Comparison of ENCODE assay signal across 11 cellular contexts in the genomic region with DNA sequence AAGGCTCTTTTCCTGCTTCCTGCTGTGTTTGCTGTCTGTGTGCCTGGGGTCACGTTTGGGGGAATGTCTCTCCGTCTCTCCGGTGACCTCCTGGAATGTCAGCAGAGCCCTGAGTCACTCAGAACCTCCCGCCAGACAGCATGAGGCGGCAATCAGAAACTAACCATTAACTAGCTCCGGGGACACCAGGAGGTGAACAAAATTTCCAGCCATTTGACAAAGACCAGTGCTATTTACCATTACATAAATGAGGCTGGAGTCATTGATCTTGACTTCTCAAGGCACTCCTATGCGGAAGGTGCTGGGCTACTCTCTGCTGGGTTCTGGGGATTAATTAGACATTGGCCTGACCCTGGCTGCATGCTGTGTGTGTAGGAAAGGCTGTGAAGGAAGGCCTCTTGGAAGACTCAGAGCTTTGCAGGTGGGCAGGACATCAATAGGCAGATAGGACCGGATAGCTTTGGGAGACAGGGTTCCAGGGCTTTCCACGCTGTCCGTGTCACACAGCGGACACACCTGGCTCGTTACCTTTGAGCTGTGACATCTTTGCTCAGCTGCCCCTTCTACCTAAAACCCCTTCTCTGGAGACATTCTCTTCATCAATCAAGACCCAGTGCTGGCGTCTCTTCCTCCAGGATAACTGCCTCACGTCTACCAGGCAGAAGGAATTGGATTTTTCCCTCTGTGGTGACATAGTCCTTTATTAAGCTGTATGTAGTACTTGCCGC.
A peak's percentile ranks its signal among the peaks of the same experiment; 100 is the strongest.
DNase-seq lines count a peak whose midpoint lies in the region; ATAC-seq and TF ChIP-seq lines count a peak whose summit lies in the region.
"Had no signal": no experiment of that assay in that cellular context is flagged by ENCODE, and none has a peak within 500 bp of the region (broad histone marks: within the 10 kb centered on the region; RNA-seq: fewer than 3 reads in every experiment).

No MANE protein-coding gene starts in this region.

- CTCF ChIA-PET in HEK293T (lab: Yijun Ruan, JAX) = interaction anchor here (0.7 kb wide), 1 partner anchor 296 kb away, joined by 4 read pairs; no protein-coding TSS in a partner anchor

- peaks cover 29% of the 10 kb centered on the region for H3K4me1 Mint-ChIP-seq in osteocyte (ENCODE audit: unreplicated experiment)

- DNase-seq in GM03348 (ENCODE audit: low spot score) (peak; percentile 48), RKO (ENCODE audit: low spot score) (peak; percentile 32), fibroblast of pulmonary artery (ENCODE audit: low read depth) (peak; percentile 57), osteocyte (ENCODE audit: extremely low spot score, unreplicated experiment) (no peak), HEK293T (ENCODE audit: extremely low spot score) (no peak), cortex of kidney (lab: John Stamatoyannopoulos, UW) (no peak), Kasumi-1 (lab: John Stamatoyannopoulos, UW) (no peak)
- DNase-seq: activated CD4-positive, alpha-beta T cell treated with anti-CD3 and anti-CD28 coated beads, Interleukin-2, amount 50 U/mL, for 1 hour; NCI-H2029; upper lobe of left lung had no signal

- H3K4me3 ChIP-seq in fibroblast of pulmonary artery (replicated peaks; ENCODE audit: low read depth, low read length) = no peak overlapping the region
- H3K4me3 ChIP-seq: upper lobe of left lung had no signal

- POLR2A ChIA-PET in HEK293T (lab: Yijun Ruan, JAX) = no interaction called here

- TF ChIP-seq CTCF in fibroblast of pulmonary artery (IDR thresholded peaks at IDR 0.05; ENCODE audit: low read length, missing control alignments) = no peak
- no peak for TF ChIP-seq CTCF in osteocyte (IDR thresholded peaks at IDR 0.05)

- H3K4me3 Mint-ChIP-seq in osteocyte (ENCODE audit: unreplicated experiment) = no peak overlapping the region

- H3K36me3 Mint-ChIP-seq in osteocyte (ENCODE audit: unreplicated experiment) = peaks cover 3% of the 10 kb centered on the region

- peak overlapping the region; percentile 68 for H3K27ac Mint-ChIP-seq in osteocyte (ENCODE audit: unreplicated experiment)

- peaks cover 5% of the 10 kb centered on the region for H3K9me3 Mint-ChIP-seq in osteocyte (ENCODE audit: unreplicated experiment)

- H3K27me3 Mint-ChIP-seq in osteocyte (ENCODE audit: unreplicated experiment) = no peaks in the 10 kb centered on the region

- no peak for ATAC-seq in HG02763 (IDR thresholded peaks at IDR 0.05; ENCODE audit: unreplicated experiment)

TF ChIP-seq in HEK293T, 16 proteins besides CTCF, POLR2A, EP300 and RAD21:
- TF ChIP-seq FOXK2 (IDR thresholded peaks at IDR 0.05) (no peak), CTBP1 (IDR thresholded peaks at IDR 0.05; ENCODE audit: borderline replicate concordance) (no peak), SUZ12 (IDR thresholded peaks at IDR 0.05) (no peak), ZNF384 (IDR thresholded peaks at IDR 0.05) (no peak), TARDBP (IDR thresholded peaks at IDR 0.05) (no peak), L3MBTL2 (conservative IDR thresholded peaks at IDR 0.05) (no peak), HDGF (IDR thresholded peaks at IDR 0.05; ENCODE audit: borderline replicate concordance) (no peak), BHLHE40 (IDR thresholded peaks at IDR 0.05; ENCODE audit: borderline replicate concordance) (no peak), FOXM1 (IDR thresholded peaks at IDR 0.05; ENCODE audit: borderline replicate concordance) (no peak), NFRKB (IDR thresholded peaks at IDR 0.05) (no peak), LEF1 (IDR thresholded peaks at IDR 0.05; ENCODE audit: borderline replicate concordance) (no peak), ARNT (IDR thresholded peaks at IDR 0.05) (no peak)
- TF ChIP-seq, protein P1, sequence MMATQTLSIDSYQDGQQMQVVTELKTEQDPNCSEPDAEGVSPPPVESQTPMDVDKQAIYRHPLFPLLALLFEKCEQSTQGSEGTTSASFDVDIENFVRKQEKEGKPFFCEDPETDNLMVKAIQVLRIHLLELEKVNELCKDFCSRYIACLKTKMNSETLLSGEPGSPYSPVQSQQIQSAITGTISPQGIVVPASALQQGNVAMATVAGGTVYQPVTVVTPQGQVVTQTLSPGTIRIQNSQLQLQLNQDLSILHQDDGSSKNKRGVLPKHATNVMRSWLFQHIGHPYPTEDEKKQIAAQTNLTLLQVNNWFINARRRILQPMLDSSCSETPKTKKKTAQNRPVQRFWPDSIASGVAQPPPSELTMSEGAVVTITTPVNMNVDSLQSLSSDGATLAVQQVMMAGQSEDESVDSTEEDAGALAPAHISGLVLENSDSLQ (IDR thresholded peaks at IDR 0.05) = no peak

Comparison
In these comparisons a context has a peak if more than half of its experiments do, and no peak if none do; other contexts are left out.
1. DNase-seq: peak in GM03348 (single experiment), RKO (single experiment) and fibroblast of pulmonary artery (single experiment); none in osteocyte (single experiment), HEK293T (single experiment), cortex of kidney (single experiment) and Kasumi-1 (0 of 2).